In genomic region chr17:32310927-32311568, GRCh38 we compare ENCODE assay signal across 11 cellular contexts. TPM values are rescaled to one million over a fixed set of nuclear protein-coding genes. Genes with fewer than 3 reads are reported as not detected.
A peak's percentile ranks its signal among the peaks of the same experiment; 100 is the strongest.
DNase-seq lines count a peak whose midpoint lies in the region; ATAC-seq and TF ChIP-seq lines count a peak whose summit lies in the region.
"Had no signal": no experiment of that assay in that cellular context is flagged by ENCODE, and none has a peak within 500 bp of the region (broad histone marks: within the 10 kb centered on the region; RNA-seq: fewer than 3 reads in every experiment).

No MANE protein-coding gene starts in this region.

- H3K27me3 ChIP-seq in DOHH2 (ENCODE audit: control insufficient read depth, low read length) = no peaks in the 10 kb centered on the region
- no peaks in the 10 kb centered on the region for H3K27me3 ChIP-seq in ectodermal cell (ENCODE audit: control insufficient read depth, insufficient read depth, low read length, poor library complexity, severe bottlenecking)
- no peaks in the 10 kb centered on the region for H3K27me3 ChIP-seq in neuron (ENCODE audit: insufficient read depth, low read length)

- H2AFZ ChIP-seq in neuron (ENCODE audit: low read depth, low read length) = peak overlapping the region; percentile 14
- H2AFZ ChIP-seq: parathyroid adenoma had no signal

- ATAC-seq in HG02798 (IDR thresholded peaks at IDR 0.05; ENCODE audit: poor library complexity, unreplicated experiment) = no peak

- H3K4me3 ChIP-seq in DOHH2 (ENCODE audit: low read length) (peak overlapping the region; percentile 61), ectodermal cell (ENCODE audit: insufficient read depth, low read depth, low read length) (no peak overlapping the region), neuron (ENCODE audit: low read length) (no peak overlapping the region)

- H3K9me2 ChIP-seq in DOHH2 (replicated peaks; ENCODE audit: control insufficient read depth, low read length) = no peaks in the 10 kb centered on the region

- peak overlapping the region; percentile 73 for H3K4me2 ChIP-seq in DOHH2 (ENCODE audit: low read length)

- H3K9me3 ChIP-seq in DOHH2 (ENCODE audit: control insufficient read depth, insufficient read depth, low read length) (no peaks in the 10 kb centered on the region), ectodermal cell (ENCODE audit: control insufficient read depth, low read length) (no peaks in the 10 kb centered on the region), neuron (ENCODE audit: low read length) (no peaks in the 10 kb centered on the region)

- no peaks in the 10 kb centered on the region for H4K20me1 ChIP-seq in DOHH2 (ENCODE audit: control insufficient read depth, insufficient read depth, low read depth, low read length)

- H3K36me3 ChIP-seq in DOHH2 (ENCODE audit: control insufficient read depth, low read length) (no peaks in the 10 kb centered on the region), ectodermal cell (ENCODE audit: control insufficient read depth, insufficient read depth, low read length) (no peaks in the 10 kb centered on the region), neuron (ENCODE audit: insufficient read depth, low read length) (peaks cover 7% of the 10 kb centered on the region)

- DNase-seq in NCI-H2227 (lab: John Stamatoyannopoulos, UW; ENCODE audit: unreplicated experiment) (peak; percentile 22), DMS114 treated with DMSO at 0.1 percent for 48 hours (lab: John Stamatoyannopoulos, UW; ENCODE audit: unreplicated experiment) (no peak), DMS153 (lab: John Stamatoyannopoulos, UW) (no peak), mesenteric fat pad (ENCODE audit: low spot score) (no peak)
- DNase-seq: activated CD4-positive, alpha-beta memory T cell treated with anti-CD3 and anti-CD28 coated beads, Interleukin-2, amount 10 ng/mL, durations not matched to agents 7 days and 5 days; CD4-positive, alpha-beta T cell had no signal

- no peak for TF ChIP-seq CTCF in DOHH2 (IDR thresholded peaks at IDR 0.05; ENCODE audit: low read depth, low read length, poor library complexity, severe bottlenecking)

- H3K4me1 ChIP-seq in DOHH2 (ENCODE audit: control insufficient read depth, low read length) (peaks cover 66% of the 10 kb centered on the region), ectodermal cell (ENCODE audit: control insufficient read depth, insufficient read depth, low read length) (peaks cover 14% of the 10 kb centered on the region), neuron (ENCODE audit: insufficient read depth, low read length) (peaks cover 27% of the 10 kb centered on the region)
- H3K4me1 ChIP-seq: parathyroid adenoma had no signal

- H3K79me2 ChIP-seq in DOHH2 (ENCODE audit: control insufficient read depth, low read length) = peaks cover 2% of the 10 kb centered on the region; the same call in 1 of the 2 replicates
- H3K79me2 ChIP-seq: parathyroid adenoma had no signal

- H3F3A ChIP-seq in DOHH2 (ENCODE audit: control insufficient read depth, insufficient read depth) = peaks cover 17% of the 10 kb centered on the region

- H3K27ac ChIP-seq in DOHH2 (ENCODE audit: low read depth, low read length) (peak overlapping the region; percentile 95), ectodermal cell (ENCODE audit: insufficient read depth, low read depth, low read length, poor library complexity, severe bottlenecking) (peak overlapping the region; percentile 19)
- H3K27ac ChIP-seq: parathyroid adenoma had no signal

- 35 to 36% methylated on average over 11 of the region's 11 CpGs for WGBS in ectodermal cell, 2 experiments

RNA-seq across cellular contexts. Expression of gene C17orf75, which starts 30.9 kb away (rescaled TPM):
- 60.5 TPM for polyA plus RNA-seq in ectodermal cell (2013, experiment 1 of 4)
- polyA plus RNA-seq in ectodermal cell (2013, experiment 2 of 4) = 69.4 TPM
- 50.9 TPM for polyA plus RNA-seq in ectodermal cell (2013, experiment 3 of 4)
- 56.6 TPM for polyA plus RNA-seq in ectodermal cell (2013, experiment 4 of 4)
- total RNA-seq in mesenteric fat pad = 8.6 TPM

RNA-seq across cellular contexts. Expression of gene ZNF207, which starts 38.9 kb away (rescaled TPM):
- 291 TPM for polyA plus RNA-seq in ectodermal cell (2013, experiment 1 of 4)
- polyA plus RNA-seq in ectodermal cell (2013, experiment 2 of 4) = 274 TPM
- polyA plus RNA-seq in ectodermal cell (2013, experiment 3 of 4) = 225 TPM
- 270 TPM for polyA plus RNA-seq in ectodermal cell (2013, experiment 4 of 4)
- 157 TPM for total RNA-seq in mesenteric fat pad

RNA-seq across cellular contexts. Expression of gene RHBDL3, which starts 45.4 kb away (rescaled TPM):
- polyA plus RNA-seq in ectodermal cell (2013, experiment 1 of 4) = 3.1 TPM
- polyA plus RNA-seq in ectodermal cell (2013, experiment 2 of 4) = 3.2 TPM
- polyA plus RNA-seq in ectodermal cell (2013, experiment 3 of 4) = 5.8 TPM
- polyA plus RNA-seq in ectodermal cell (2013, experiment 4 of 4) = 5.9 TPM
- 0.87 TPM for total RNA-seq in mesenteric fat pad
